Comparison of ENCODE assay signal across 15 cellular contexts in genomic region chr15:33013827-33014445, GRCh38.
DNase-seq lines count a peak whose midpoint lies in the region; ATAC-seq, FAIRE-seq and TF ChIP-seq lines count a peak whose summit lies in the region.
"Had no signal": no experiment of that assay in that cellular context is flagged by ENCODE, and none has a peak within 500 bp of the region (broad histone marks: within the 10 kb centered on the region; RNA-seq: fewer than 3 reads in every experiment).

No MANE protein-coding gene starts in this region.

- H3K4me1 Mint-ChIP-seq in HFFc6 (ENCODE audit: low read depth) = peaks cover 43% of the 10 kb centered on the region
- H3K4me1 Mint-ChIP-seq in stimulated activated memory B cell treated with anti-CD40 and anti-IgM and Interleukin-4, amounts not matched to agents 10 μg/mL and 1 μg/mL and 100 μg/mL, for 72 hours = no peaks in the 10 kb centered on the region
- H3K4me1 Mint-ChIP-seq: immature natural killer cell had no signal

- TF ChIP-seq CTCF in A549 (IDR thresholded peaks at IDR 0.05) = no peak
- no peak for TF ChIP-seq CTCF in HFFc6 (IDR thresholded peaks at IDR 0.05)

- POLR2A ChIA-PET in A549 (lab: Yijun Ruan, JAX) = interaction anchor here (0.6 kb wide), 1 partner anchor 326 kb away, joined by 3 read pairs; no protein-coding TSS in a partner anchor

- no peaks in the 10 kb centered on the region for H3K9me3 ChIP-seq in A549
- H3K9me3 ChIP-seq: thyroid gland had no signal

- peaks cover 22% of the 10 kb centered on the region for H3K36me3 Mint-ChIP-seq in HFFc6 (ENCODE audit: low read depth)
- H3K36me3 Mint-ChIP-seq in stimulated activated memory B cell treated with anti-CD40 and anti-IgM and Interleukin-4, amounts not matched to agents 10 μg/mL and 1 μg/mL and 100 μg/mL, for 72 hours = no peaks in the 10 kb centered on the region
- H3K36me3 Mint-ChIP-seq: immature natural killer cell had no signal

- no peak overlapping the region for H3K4me3 ChIP-seq in A549
- no peak overlapping the region for H3K4me3 ChIP-seq in H7 (ENCODE audit: insufficient read depth, low read depth, low read length)
- H3K4me3 ChIP-seq: thyroid gland had no signal

- peak overlapping the region; percentile 47 for H3K4me3 Mint-ChIP-seq in HFFc6
- no peak overlapping the region for H3K4me3 Mint-ChIP-seq in stimulated activated memory B cell treated with anti-CD40 and anti-IgM and Interleukin-4, amounts not matched to agents 10 μg/mL and 1 μg/mL and 100 μg/mL, for 72 hours
- H3K4me3 Mint-ChIP-seq: immature natural killer cell had no signal

- H3K27me3 Mint-ChIP-seq in HFFc6 (ENCODE audit: insufficient read depth) = peaks cover 2% of the 10 kb centered on the region; the same call in 1 of the 2 replicates
- peaks cover 13% of the 10 kb centered on the region for H3K27me3 Mint-ChIP-seq in stimulated activated memory B cell treated with anti-CD40 and anti-IgM and Interleukin-4, amounts not matched to agents 10 μg/mL and 1 μg/mL and 100 μg/mL, for 72 hours

- H3K4me1 ChIP-seq in A549 = peaks cover 17% of the 10 kb centered on the region

- no peak for TF ChIP-seq POLR2A in A549 (IDR thresholded peaks at IDR 0.05; ENCODE audit: low read length)

- CTCF ChIA-PET in A549 (lab: Yijun Ruan, JAX) = interaction anchor here (1.4 to 3.5 kb wide), 8 partner anchors 8 to 363 kb away, joined by 4 to 19 read pairs (median 7); no protein-coding TSS in a partner anchor

- peak; percentile 100 for FAIRE-seq in A549 (lab: Jason Lieb, UNC)

- no peak for TF ChIP-seq EP300 in A549 (IDR thresholded peaks at IDR 0.05)

- no peak for TF ChIP-seq RAD21 in A549 (conservative IDR thresholded peaks at IDR 0.05 in 1 of 2, IDR thresholded peaks at IDR 0.05 in 1 of 2)

- H3K4me2 ChIP-seq in A549 = peak overlapping the region; percentile 74

- peak overlapping the region; percentile 84 for H3K27ac Mint-ChIP-seq in HFFc6
- no peak overlapping the region for H3K27ac Mint-ChIP-seq in stimulated activated memory B cell treated with anti-CD40 and anti-IgM and Interleukin-4, amounts not matched to agents 10 μg/mL and 1 μg/mL and 100 μg/mL, for 72 hours
- H3K27ac Mint-ChIP-seq: immature natural killer cell had no signal

- peak; percentile 93 to 94 for ATAC-seq in A549
- ATAC-seq in stimulated activated memory B cell treated with anti-CD40 and anti-IgM and Interleukin-4, amounts not matched to agents 10 μg/mL and 1 μg/mL and 100 μg/mL, for 72 hours = no peak

- peak; percentile 75 to 81 for DNase-seq in A549 (ENCODE audit: low read depth in 1 of 2, low spot score in 1 of 2)
- peak; percentile 80 for DNase-seq in HFFc6
- DNase-seq in UCSD-AML1 (lab: John Stamatoyannopoulos, UW; ENCODE audit: unreplicated experiment) = peak; percentile 16
- DNase-seq in glomerular visceral epithelial cell (ENCODE audit: extremely low spot score) = peak; percentile 66
- DNase-seq in H7 = no peak
- no peak for DNase-seq in NCI-H2171 (lab: John Stamatoyannopoulos, UW)
- no peak for DNase-seq in DMS79 (lab: John Stamatoyannopoulos, UW)
- DNase-seq: activated gamma-delta T cell treated with Interleukin-2 at 50 U/mL for 16 hours; AML-193; immature natural killer cell; NCI-H1694; stimulated activated CD4-positive, alpha-beta T cell treated with anti-CD3 and anti-CD28 coated beads, Interleukin-4, amount 100 ng/mL, for 4 hours; thyroid gland had no signal

- no peaks in the 10 kb centered on the region for H3K9me3 Mint-ChIP-seq in HFFc6
- H3K9me3 Mint-ChIP-seq in stimulated activated memory B cell treated with anti-CD40 and anti-IgM and Interleukin-4, amounts not matched to agents 10 μg/mL and 1 μg/mL and 100 μg/mL, for 72 hours = no peaks in the 10 kb centered on the region
- H3K9me3 Mint-ChIP-seq: immature natural killer cell had no signal

- 1% methylated on average over 3 of the region's 3 CpGs for WGBS in A549 (ENCODE audit: missing lambda C conversion rate)

- no peaks in the 10 kb centered on the region for H3K27me3 ChIP-seq in H7 (ENCODE audit: control insufficient read depth, insufficient read depth, low read length)
- H3K27me3 ChIP-seq: thyroid gland had no signal

- no peaks in the 10 kb centered on the region for H3K36me3 ChIP-seq in H7 (replicated peaks; ENCODE audit: control insufficient read depth, insufficient read depth, low read length)
- H3K36me3 ChIP-seq: thyroid gland had no signal

- 0 out of 6 replicates have a peak overlapping the region, but pooled peaks of 1 of the 2 experiments have one; percentile 15 for H3K27ac ChIP-seq in A549
- H3K27ac ChIP-seq: thyroid gland, VCaP had no signal

TF ChIP-seq in A549, 52 proteins besides CTCF, POLR2A, EP300 and RAD21:
- TF ChIP-seq NR3C1 (IDR thresholded peaks at IDR 0.05) (no peak), JUNB (IDR thresholded peaks at IDR 0.05) (peak; percentile 84), CHD4 (IDR thresholded peaks at IDR 0.05; ENCODE audit: borderline replicate concordance) (no peak), MAX (IDR thresholded peaks at IDR 0.05) (peak; percentile 25; the same call in 1 of the 2 replicates), FOSL2 (IDR thresholded peaks at IDR 0.05) (peak; percentile 73), FOSL2 (CRISPR knock-in tag; IDR thresholded peaks at IDR 0.05) (peak; percentile 86)

Comparison
In these comparisons a context has a peak if more than half of its experiments do, and no peak if none do; other contexts are left out.
1. DNase-seq: peak in A549 (2 of 2), HFFc6 (single experiment), UCSD-AML1 (single experiment) and glomerular visceral epithelial cell (single experiment); none in H7 (single experiment), NCI-H2171 (single experiment) and DMS79 (single experiment).